In genomic region chr4:55269470-55269869, GRCh38 we compare ENCODE assay signal across 23 cellular contexts.
"Had no signal": no experiment of that assay in that cellular context is flagged by ENCODE, and none has a peak within 500 bp of the region (broad histone marks: within the 10 kb centered on the region; RNA-seq: fewer than 3 reads in every experiment).

No MANE protein-coding gene starts in this region.

- ATAC-seq: effector memory CD8-positive, alpha-beta T cell; gastrocnemius medialis; mucosa of descending colon had no signal

- H3K4me1 ChIP-seq: colonic mucosa, esophagus squamous epithelium, gastrocnemius medialis had no signal

- H3K27ac ChIP-seq: colonic mucosa, epithelial cell of prostate, esophagus squamous epithelium, gastrocnemius medialis, heart right ventricle, left lung, lower lobe of right lung had no signal

- DNase-seq: colonic mucosa; cortex of kidney; effector CD8-positive, alpha-beta T cell; effector memory CD8-positive, alpha-beta T cell; endodermal cell; erythroblast; esophagus squamous epithelium; foreskin fibroblast; foreskin melanocyte; gastrocnemius medialis; glutamatergic neuron; head of caudate nucleus; hippocampal formation; lower lobe of right lung; mesenchymal stem cell; mucosa of descending colon; naive B cell had no signal

- H3K4me3 ChIP-seq: colonic mucosa, esophagus squamous epithelium, gastrocnemius medialis, heart right ventricle, left lung, lower lobe of right lung, mucosa of descending colon had no signal

- FAIRE-seq: endometrium, islet of Langerhans, keratinocyte had no signal

- H3K27me3 ChIP-seq: colonic mucosa, esophagus squamous epithelium, gastrocnemius medialis, heart right ventricle, left lung had no signal

- H3K36me3 ChIP-seq: colonic mucosa, esophagus squamous epithelium, gastrocnemius medialis, heart right ventricle, left lung, lower lobe of right lung had no signal

- H3K9me3 ChIP-seq: colonic mucosa, esophagus squamous epithelium, gastrocnemius medialis, heart right ventricle, left lung, lower lobe of right lung, mucosa of descending colon had no signal
